ENCODE assay signal across 24 cellular contexts in genomic region chr5:174303437-174304045, GRCh38.
DNase-seq lines count a peak whose midpoint lies in the region; ATAC-seq, FAIRE-seq and TF ChIP-seq lines count a peak whose summit lies in the region.
"Had no signal": no experiment of that assay in that cellular context is flagged by ENCODE, and none has a peak within 500 bp of the region (broad histone marks: within the 10 kb centered on the region; RNA-seq: fewer than 3 reads in every experiment).

No MANE protein-coding gene starts in this region.

- peak overlapping the region; percentile 16; the same call in 1 of the 2 replicates for H3K4me2 ChIP-seq in MM.1S (ENCODE audit: low read depth, low read length)
- H3K4me2 ChIP-seq in H1 (ENCODE audit: insufficient read depth in 1 of 2, low read depth in 2 of 2, low read length in 2 of 2), result no peak overlapping the region
- H3K4me2 ChIP-seq in smooth muscle cell, result peak overlapping the region; percentile 8
- H3K4me2 ChIP-seq: A549 had no signal

- no peak for TF ChIP-seq RAD21 in H1 (IDR thresholded peaks at IDR 0.05 in 1 of 2, conservative IDR thresholded peaks at IDR 0.05 in 1 of 2; ENCODE audit: low read depth in 2 of 2, low read length in 2 of 2)

- peaks cover 0 to 19% of the 10 kb centered on the region in 2 donors for H3K27me3 Mint-ChIP-seq in CD4-positive, alpha-beta memory T cell
- H3K27me3 Mint-ChIP-seq: CD4-positive, CD25-positive, alpha-beta regulatory T cell had no signal

- H3K36me3 ChIP-seq in MM.1S (replicated peaks; ENCODE audit: insufficient read depth, low read length) (no peaks in the 10 kb centered on the region), H1 (ENCODE audit: control insufficient read depth in 2 of 4, insufficient read depth in 4 of 4, low read length in 3 of 4) (no peaks in the 10 kb centered on the region), smooth muscle cell (ENCODE audit: low read depth) (no peaks in the 10 kb centered on the region)
- H3K36me3 ChIP-seq in CD4-positive, alpha-beta memory T cell (ENCODE audit: insufficient read depth, low read length), result no peaks in the 10 kb centered on the region
- H3K36me3 ChIP-seq: SJCRH30 had no signal

- H3K9me3 ChIP-seq in MM.1S (replicated peaks; ENCODE audit: insufficient read depth, low read length) (no peaks in the 10 kb centered on the region), H1 (ENCODE audit: insufficient read depth in 2 of 2, low read depth in 1 of 2, low read length in 1 of 2) (no peaks in the 10 kb centered on the region), smooth muscle cell (replicated peaks; ENCODE audit: low read depth) (no peaks in the 10 kb centered on the region)
- H3K9me3 ChIP-seq in CD4-positive, alpha-beta memory T cell (ENCODE audit: control insufficient read depth in 1 of 2, low read length in 2 of 2), result no peaks in the 10 kb centered on the region
- H3K9me3 ChIP-seq: A549, SJCRH30 had no signal

- intact Hi-C loops in CD4-positive, alpha-beta memory T cell (cut with micrococcal nuclease), result no loop called here

- no peak overlapping the region for H3K56ac ChIP-seq in H1 (replicated peaks; ENCODE audit: insufficient read length, low read depth, low read length)

- no peaks in the 10 kb centered on the region for H3K4me1 Mint-ChIP-seq in CD4-positive, alpha-beta memory T cell
- H3K4me1 Mint-ChIP-seq: CD4-positive, CD25-positive, alpha-beta regulatory T cell had no signal

- H3K4ac ChIP-seq in H1 (replicated peaks; ENCODE audit: insufficient read length, low read depth, low read length), result no peak overlapping the region

- no peak overlapping the region for H2BK15ac ChIP-seq in H1 (ENCODE audit: low read length)

- no peak for TF ChIP-seq CTCF in GM12865 (IDR thresholded peaks at IDR 0.05; ENCODE audit: insufficient read depth, low read depth, low read length, missing control alignments)
- no peak for TF ChIP-seq CTCF in MM.1S (IDR thresholded peaks at IDR 0.05; ENCODE audit: low read length)
- no peak for TF ChIP-seq CTCF in H1 (IDR thresholded peaks at IDR 0.05; ENCODE audit: control extremely low read depth in 1 of 3, insufficient read depth in 1 of 3, low read depth in 1 of 3, low read length in 3 of 3)
- TF ChIP-seq CTCF in smooth muscle cell (IDR thresholded peaks at IDR 0.05; ENCODE audit: borderline replicate concordance, insufficient read depth, poor library complexity, severe bottlenecking), result no peak

- H3K14ac ChIP-seq in H1 (ENCODE audit: insufficient read length), result no peak overlapping the region

- H2BK12ac ChIP-seq in H1 (ENCODE audit: low read depth, low read length), result no peak overlapping the region

- no peaks in the 10 kb centered on the region for H3K79me1 ChIP-seq in H1 (ENCODE audit: low read depth, low read length)

- no peaks in the 10 kb centered on the region for H3K79me2 ChIP-seq in MM.1S (ENCODE audit: low read length)
- H3K79me2 ChIP-seq in H1 (ENCODE audit: control insufficient read depth in 1 of 2, insufficient read depth in 2 of 2, low read length in 2 of 2), result no peaks in the 10 kb centered on the region
- no peaks in the 10 kb centered on the region for H3K79me2 ChIP-seq in smooth muscle cell (ENCODE audit: low read depth)

- no peak overlapping the region for H3K4me3 Mint-ChIP-seq in CD4-positive, alpha-beta memory T cell
- H3K4me3 Mint-ChIP-seq: CD4-positive, CD25-positive, alpha-beta regulatory T cell had no signal

- CTCF ChIA-PET in H1 (lab: Charles Lee; ENCODE audit: partially characterized antibody), result interaction anchor here (0.7 to 13.2 kb wide), 8 partner anchors 8 to 256 kb away, joined by 3 to 174 read pairs (median 3); partner anchors contain the start of gene NSG2
- CTCF ChIA-PET in CD4-positive, alpha-beta memory T cell (lab: Charles Lee; ENCODE audit: partially characterized antibody), result no interaction called here

- H3K27me3 ChIP-seq in MM.1S (replicated peaks; ENCODE audit: insufficient read depth, low read length), result no peaks in the 10 kb centered on the region
- H3K27me3 ChIP-seq in H1 (replicated peaks in 1 of 4; ENCODE audit: control insufficient read depth in 3 of 4, extremely low read depth in 1 of 4, insufficient read depth in 3 of 4, low read length in 3 of 4), result peaks cover 0 to 3% (median 1%) of the 10 kb centered on the region in 4 experiments; a peak in 1 of 7 replicates
- H3K27me3 ChIP-seq in smooth muscle cell (ENCODE audit: low read depth), result no peaks in the 10 kb centered on the region
- H3K27me3 ChIP-seq in CD4-positive, alpha-beta memory T cell (ENCODE audit: insufficient read depth, low read length), result no peaks in the 10 kb centered on the region
- H3K27me3 ChIP-seq: SJCRH30 had no signal

- DNase-seq in GM12865 (ENCODE audit: low read depth) (peak; percentile 57), MM.1S (peak; percentile 23), H1 (ENCODE audit: low read depth in 1 of 2, low spot score in 2 of 2) (no peak), smooth muscle cell (lab: John Stamatoyannopoulos, UW; ENCODE audit: unreplicated experiment) (no peak), NCI-H1417 (lab: John Stamatoyannopoulos, UW) (no peak)
- no peak for DNase-seq in CD4-positive, alpha-beta memory T cell
- DNase-seq: CD4-positive, CD25-positive, alpha-beta regulatory T cell; COR-L47; DMS79; Kasumi-1; NCI-H1092; NCI-H1436 treated with DMSO at 0.1 percent for 48 hours; NCI-H1930; NCI-H226; NCI-H510A treated with DMSO at 0.1 percent for 48 hours; NCI-H748 treated with DMSO at 0.1 percent for 48 hours; OCI-M1; SJCRH30 had no signal

- H3K9me3 Mint-ChIP-seq in CD4-positive, alpha-beta memory T cell, result peaks cover 0 to 5% (median 4%) of the 10 kb centered on the region in 8 donors

- H2BK5ac ChIP-seq in H1 (ENCODE audit: low read depth, low read length), result no peak overlapping the region

- H3K18ac ChIP-seq in H1 (ENCODE audit: extremely low read depth, low read length), result peak overlapping the region; percentile 48; the same call in 1 of the 2 replicates

- H3K36me3 Mint-ChIP-seq in CD4-positive, alpha-beta memory T cell, result no peaks in the 10 kb centered on the region
- H3K36me3 Mint-ChIP-seq: CD4-positive, CD25-positive, alpha-beta regulatory T cell had no signal

- no peak overlapping the region for H2AFZ ChIP-seq in MM.1S (ENCODE audit: low read length)
- H2AFZ ChIP-seq in H1 (ENCODE audit: low read length), result no peak overlapping the region; the same call in 1 of the 2 replicates
- no peak overlapping the region for H2AFZ ChIP-seq in smooth muscle cell (ENCODE audit: low read depth)

- H3K27ac Mint-ChIP-seq in CD4-positive, alpha-beta memory T cell, result no peak overlapping the region
- H3K27ac Mint-ChIP-seq: CD4-positive, CD25-positive, alpha-beta regulatory T cell had no signal

- peaks cover 41% of the 10 kb centered on the region for H3K4me1 ChIP-seq in MM.1S (ENCODE audit: low read length)
- H3K4me1 ChIP-seq in H1 (replicated peaks in 1 of 4; ENCODE audit: control insufficient read depth in 3 of 4, insufficient read depth in 4 of 4, low read length in 3 of 4), result peaks cover 2 to 12% (median 8%) of the 10 kb centered on the region in 4 experiments; a peak in 5 of 7 replicates
- peaks cover 34% of the 10 kb centered on the region for H3K4me1 ChIP-seq in smooth muscle cell (ENCODE audit: low read depth)
- no peaks in the 10 kb centered on the region for H3K4me1 ChIP-seq in CD4-positive, alpha-beta memory T cell (ENCODE audit: insufficient read depth, low read length)
- H3K4me1 ChIP-seq: A549, SJCRH30 had no signal

- H4K5ac ChIP-seq in H1 (ENCODE audit: insufficient read length, low read depth, low read length), result no peak overlapping the region

- H4K8ac ChIP-seq in H1 (ENCODE audit: extremely low read depth, insufficient read depth, low read length), result 0 out of 2 replicates have a peak overlapping the region, but pooled peaks have one; percentile 0

- H4K91ac ChIP-seq in H1 (replicated peaks; ENCODE audit: insufficient read length, low read length), result peak overlapping the region; percentile 34

- no peaks in the 10 kb centered on the region for H3K23me2 ChIP-seq in H1 (ENCODE audit: low read depth, low read length)

- WGBS in H1 (ENCODE audit: extremely low coverage in 1 of 2, insufficient coverage in 1 of 2, insufficient read length in 1 of 2, insufficient replicate concordance in 2 of 2, low coverage in 1 of 2, low lambda C conversion rate in 2 of 2, missing lambda C conversion rate in 1 of 2), 2 experiments, result 80% methylated on average over 10 of the region's 10 CpGs; no CpG with 5 or more reads in 1 of the 2 experiments
- 53% methylated on average over 10 of the region's 10 CpGs for WGBS in smooth muscle cell (ENCODE audit: low lambda C conversion rate)

- H2BK120ac ChIP-seq in H1 (replicated peaks; ENCODE audit: low read depth, low read length), result no peak overlapping the region

- no peak for FAIRE-seq in H1 (lab: Jason Lieb, UNC)
- FAIRE-seq: A549, GM12891, GM18507, H54, RCC 7860 had no signal

- no peak for TF ChIP-seq POLR2A in H1 (IDR thresholded peaks at IDR 0.05; ENCODE audit: control extremely low read depth in 1 of 2, low read depth in 2 of 2, low read length in 2 of 2)

- H3K27ac ChIP-seq in MM.1S (ENCODE audit: low read length) (no peak overlapping the region), H1 (ENCODE audit: low read depth, low read length) (no peak overlapping the region), smooth muscle cell (ENCODE audit: low read depth) (no peak overlapping the region)
- no peak overlapping the region for H3K27ac ChIP-seq in CD4-positive, alpha-beta memory T cell (ENCODE audit: low read depth, low read length)
- H3K27ac ChIP-seq: A549, SJCRH30 had no signal

- H2BK20ac ChIP-seq in H1 (ENCODE audit: low read length), result 0 out of 2 replicates have a peak overlapping the region, but pooled peaks have one; percentile 32

- TF ChIP-seq EP300 in H1 (IDR thresholded peaks at IDR 0.05; ENCODE audit: borderline replicate concordance in 1 of 2, low read depth in 2 of 2, low read length in 2 of 2), result no peak

- H4K20me1 ChIP-seq in MM.1S (ENCODE audit: insufficient read depth, low read length) (no peaks in the 10 kb centered on the region), H1 (replicated peaks in 1 of 2; ENCODE audit: control insufficient read depth in 1 of 2, insufficient read depth in 2 of 2, low read length in 2 of 2) (no peaks in the 10 kb centered on the region), smooth muscle cell (ENCODE audit: low read depth) (no peaks in the 10 kb centered on the region)

- H3K9ac ChIP-seq in MM.1S (ENCODE audit: low read length), result no peak overlapping the region
- no peak overlapping the region for H3K9ac ChIP-seq in H1 (replicated peaks in 1 of 4; ENCODE audit: extremely low read depth in 1 of 4, low read depth in 3 of 4, low read length in 3 of 4)
- no peak overlapping the region for H3K9ac ChIP-seq in smooth muscle cell (ENCODE audit: low read depth)

- peaks cover 11% of the 10 kb centered on the region for H3F3A ChIP-seq in MM.1S (ENCODE audit: insufficient read depth, low read length)
- H3F3A ChIP-seq in smooth muscle cell (ENCODE audit: low read depth), result peaks cover 14% of the 10 kb centered on the region

- no peak for ATAC-seq in HG03196 (IDR thresholded peaks at IDR 0.05; ENCODE audit: unreplicated experiment)
- ATAC-seq: A549 had no signal

- H3K4me3 ChIP-seq in GM12865 (ENCODE audit: low read depth, low read length) (no peak overlapping the region), MM.1S (ENCODE audit: low read length) (no peak overlapping the region), H1 (ENCODE audit: extremely low read depth in 1 of 4, insufficient read depth in 2 of 4, low read depth in 3 of 4, low read length in 4 of 4) (no peak overlapping the region), smooth muscle cell (no peak overlapping the region)
- no peak overlapping the region for H3K4me3 ChIP-seq in CD4-positive, alpha-beta memory T cell (ENCODE audit: low read length in 2 of 2)
- H3K4me3 ChIP-seq: A549, SJCRH30 had no signal

- no peak overlapping the region for H3K23ac ChIP-seq in H1 (ENCODE audit: insufficient read length)

- POLR2A ChIA-PET in H1 (lab: Charles Lee; ENCODE audit: partially characterized antibody), result no interaction called here
- POLR2A ChIA-PET in CD4-positive, alpha-beta memory T cell (lab: Charles Lee; ENCODE audit: partially characterized antibody), result no interaction called here

- no peaks in the 10 kb centered on the region for H3K9me2 ChIP-seq in MM.1S (replicated peaks; ENCODE audit: insufficient read depth, low read length)

- H2AK5ac ChIP-seq in H1 (ENCODE audit: low read depth, low read length), result no peak overlapping the region

Comparison
In these comparisons a context has a peak if more than half of its experiments do, and no peak if none do; other contexts are left out.
1. DNase-seq: peak in GM12865 (single experiment) and MM.1S (single experiment); none in H1 (0 of 2), smooth muscle cell (single experiment), NCI-H1417 (0 of 3) and CD4-positive, alpha-beta memory T cell (0 of 5).
2. H3K4me2 ChIP-seq: peak in MM.1S (single experiment) and smooth muscle cell (single experiment); none in H1 (0 of 2).